In the genomic region with DNA sequence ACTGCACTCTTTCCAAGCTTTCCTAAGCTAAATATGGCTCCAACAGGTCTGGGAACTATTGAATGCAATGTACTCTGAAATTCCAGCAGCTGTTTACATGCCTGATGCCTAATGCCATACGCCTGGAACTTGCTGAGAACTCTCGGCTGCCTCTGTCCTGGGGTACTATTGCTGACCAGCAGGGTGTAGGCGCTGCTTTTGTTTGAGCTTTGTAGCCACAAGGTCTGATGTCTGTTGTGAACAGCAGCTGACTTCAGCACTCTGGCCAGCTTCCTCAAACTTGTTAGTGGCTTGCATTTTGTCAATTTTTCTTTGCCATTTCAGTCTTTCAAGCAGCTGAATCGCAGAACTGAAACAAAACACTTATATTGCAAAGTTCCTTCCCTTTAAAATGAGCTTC, we compare ENCODE assay signal across 9 cellular contexts. TPM values are rescaled to one million over a fixed set of nuclear protein-coding genes. Genes with fewer than 3 reads are reported as not detected.
DNase-seq lines count a peak whose midpoint lies in the region; ATAC-seq, FAIRE-seq and TF ChIP-seq lines count a peak whose summit lies in the region.
"Had no signal": no experiment of that assay in that cellular context is flagged by ENCODE, and none has a peak within 500 bp of the region (broad histone marks: within the 10 kb centered on the region; RNA-seq: fewer than 3 reads in every experiment).

No MANE protein-coding gene starts in this region.

- peaks cover 6% of the 10 kb centered on the region for H3K4me1 ChIP-seq in endothelial cell of umbilical vein (ENCODE audit: control insufficient read depth, extremely low read depth, insufficient read depth, low read length)

- BruUV-seq in endothelial cell of umbilical vein (replicated peaks; lab: Mats Ljungman, UMichigan): no TSS peak

- TF ChIP-seq POLR2A in endothelial cell of umbilical vein (IDR thresholded peaks at IDR 0.05; ENCODE audit: low read depth, low read length): no peak

- no peaks in the 10 kb centered on the region for H3K9me1 ChIP-seq in endothelial cell of umbilical vein (replicated peaks; ENCODE audit: control insufficient read depth, extremely low read depth, insufficient read depth, low read length)

- H3K4me2 ChIP-seq in endothelial cell of umbilical vein (ENCODE audit: insufficient read depth, low read length): no peak overlapping the region

- H3K36me3 ChIP-seq in endothelial cell of umbilical vein (ENCODE audit: control insufficient read depth in 2 of 2, extremely low read depth in 1 of 2, insufficient read depth in 2 of 2, low read length in 2 of 2): no peaks in the 10 kb centered on the region

- ATAC-seq in GM19452 (IDR thresholded peaks at IDR 0.05; ENCODE audit: unreplicated experiment): no peak

- H3K9me3 ChIP-seq in endothelial cell of umbilical vein (replicated peaks; ENCODE audit: control insufficient read depth, insufficient read depth, low read length): no peaks in the 10 kb centered on the region

- intact Hi-C loops in endothelial cell of umbilical vein (cut with micrococcal nuclease): loop anchor here (2.0 kb wide), 2 partner anchors 26 to 214 kb away; a partner anchor contains a TSS

- H3K27ac ChIP-seq in endothelial cell of umbilical vein (ENCODE audit: insufficient read depth, low read depth, low read length): no peak overlapping the region
- H3K27ac ChIP-seq: 22Rv1 had no signal

- POLR2A ChIA-PET in endothelial cell of umbilical vein (lab: Charles Lee): no interaction called here

- no peak for FAIRE-seq in endothelial cell of umbilical vein (lab: Jason Lieb, UNC)
- FAIRE-seq in frontal cortex (lab: Jason Lieb, UNC): no peak

- H3K27me3 ChIP-seq in endothelial cell of umbilical vein (ENCODE audit: control insufficient read depth in 2 of 2, insufficient read depth in 2 of 2, low read length in 2 of 2): peaks cover 17 to 29% of the 10 kb centered on the region in 2 experiments

- H4K20me1 ChIP-seq in endothelial cell of umbilical vein (replicated peaks; ENCODE audit: control insufficient read depth, extremely low read depth, insufficient read depth, low read length): no peaks in the 10 kb centered on the region

- H2AFZ ChIP-seq in endothelial cell of umbilical vein (ENCODE audit: low read depth, low read length): no peak overlapping the region

- H3K4me3 ChIP-seq in endothelial cell of umbilical vein (replicated peaks in 1 of 3; ENCODE audit: insufficient read depth in 1 of 3, low read depth in 1 of 3, low read length in 3 of 3): no peak overlapping the region

- no peak overlapping the region for H3K9ac ChIP-seq in endothelial cell of umbilical vein (replicated peaks; ENCODE audit: extremely low read depth, insufficient read depth, low read length)

- TF ChIP-seq CTCF in endothelial cell of umbilical vein (IDR thresholded peaks at IDR 0.05; ENCODE audit: extremely low read depth in 1 of 2, insufficient read depth in 1 of 2, low read depth in 1 of 2, low read length in 2 of 2): peak in 1 of 2 donors; percentile 31

- peak; percentile 10 for DNase-seq in DMS 273 (lab: John Stamatoyannopoulos, UW; ENCODE audit: unreplicated experiment)
- DNase-seq in DMS 273 treated with DMSO at 0.1 percent for 48 hours (lab: John Stamatoyannopoulos, UW): no peak
- DNase-seq in NCI-H748 (lab: John Stamatoyannopoulos, UW; ENCODE audit: unreplicated experiment): peak; percentile 64
- peak; percentile 37 for DNase-seq in endothelial cell of umbilical vein (ENCODE audit: low read depth, low spot score)
- DNase-seq in mucosa of gallbladder (ENCODE audit: low spot score): peak; percentile 46
- no peak for DNase-seq in frontal cortex (ENCODE audit: low spot score in 2 of 2)
- DNase-seq in activated CD4-positive, alpha-beta T cell treated with anti-CD3 and anti-CD28 coated beads, Interleukin-2, amount 50 U/mL, for 1 hour: no peak

- CTCF ChIA-PET in endothelial cell of umbilical vein (lab: Charles Lee): interaction anchor here (0.5 to 2.1 kb wide), 11 partner anchors 11 to 223 kb away, joined by 3 to 28 read pairs (median 3); no protein-coding TSS in a partner anchor

- no peaks in the 10 kb centered on the region for H3K79me2 ChIP-seq in endothelial cell of umbilical vein (ENCODE audit: control insufficient read depth, insufficient read depth, low read length)

- dilution Hi-C loops in endothelial cell of umbilical vein (cut with MboI; ENCODE audit: extremely low pct_ligation_motif_present, low sequenced_read_pairs): no loop called here

TF ChIP-seq in endothelial cell of umbilical vein, 7 proteins besides CTCF, POLR2A, EP300 and RAD21:
- TF ChIP-seq FOS (IDR thresholded peaks at IDR 0.05; ENCODE audit: borderline replicate concordance, insufficient read depth, low read length): no peak
- no peak for TF ChIP-seq EZH2 (IDR thresholded peaks at IDR 0.05; ENCODE audit: borderline replicate concordance, low read depth, low read length, severe bottlenecking)
- no peak for TF ChIP-seq JUN (IDR thresholded peaks at IDR 0.05; ENCODE audit: borderline replicate concordance, insufficient read depth, insufficient read length, low read depth)
- TF ChIP-seq, protein P1, sequence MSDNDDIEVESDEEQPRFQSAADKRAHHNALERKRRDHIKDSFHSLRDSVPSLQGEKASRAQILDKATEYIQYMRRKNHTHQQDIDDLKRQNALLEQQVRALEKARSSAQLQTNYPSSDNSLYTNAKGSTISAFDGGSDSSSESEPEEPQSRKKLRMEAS (IDR thresholded peaks at IDR 0.05; ENCODE audit: insufficient read depth, insufficient read length): no peak
- TF ChIP-seq POLR2AphosphoS5 (IDR thresholded peaks at IDR 0.05; ENCODE audit: insufficient read depth, low read depth, low read length): no peak
- TF ChIP-seq GATA2 (IDR thresholded peaks at IDR 0.05; ENCODE audit: insufficient read depth, insufficient read length, low read depth, low read length): no peak
- TF ChIP-seq MYC (IDR thresholded peaks at IDR 0.05; ENCODE audit: low read depth, low read length): no peak
TF ChIP-seq in endothelial cell of umbilical vein: peak in this region for 0.

RNA-seq across cellular contexts. Expression of a gene that starts 26.7 kb away (rescaled TPM):
- total RNA-seq in endothelial cell of umbilical vein: 7.1 and 9.0 TPM in 2 replicates
- 8.5 and 9.7 TPM in 2 replicates for polyA plus RNA-seq in endothelial cell of umbilical vein
- 7.5 and 8.3 TPM in 2 replicates for polyA plus RNA-seq in endothelial cell of umbilical vein (2011; cell fraction: cytosol; rRNA removed)
- polyA plus RNA-seq in endothelial cell of umbilical vein (2011; cell fraction: nucleus; rRNA removed): 6.5 and 8.9 TPM in 2 replicates
- 6.0 and 7.1 TPM in 2 replicates for polyA plus RNA-seq in endothelial cell of umbilical vein (2012)
- 8.8 and 9.0 TPM in 2 replicates for polyA minus RNA-seq in endothelial cell of umbilical vein
- 4.4 TPM for polyA minus RNA-seq in endothelial cell of umbilical vein (2011; cell fraction: cytosol; rRNA and poly(A)+ RNA removed)
- 6.9 and 10.5 TPM in 2 replicates for polyA minus RNA-seq in endothelial cell of umbilical vein (2011; cell fraction: nucleus; rRNA and poly(A)+ RNA removed)
- 15.9 TPM for total RNA-seq in mucosa of gallbladder
- total RNA-seq in frontal cortex: 22.0 TPM

RNA-seq across cellular contexts. Expression of a gene that starts 39.8 kb away (rescaled TPM):
- total RNA-seq in endothelial cell of umbilical vein (not detected in 2 replicates), mucosa of gallbladder (0.06 TPM), frontal cortex (0.41 TPM)
- polyA plus RNA-seq in endothelial cell of umbilical vein: not detected in 2 replicates
- polyA plus RNA-seq in endothelial cell of umbilical vein (2011; cell fraction: cytosol; rRNA removed): not detected in 2 replicates
- polyA plus RNA-seq in endothelial cell of umbilical vein (2011; cell fraction: nucleus; rRNA removed): not detected in 2 replicates
- polyA plus RNA-seq in endothelial cell of umbilical vein (2012): not detected in 2 replicates
- polyA minus RNA-seq in endothelial cell of umbilical vein: not detected in 2 replicates
- polyA minus RNA-seq in endothelial cell of umbilical vein (2011; cell fraction: cytosol; rRNA and poly(A)+ RNA removed): not detected
- polyA minus RNA-seq in endothelial cell of umbilical vein (2011; cell fraction: nucleus; rRNA and poly(A)+ RNA removed): not detected in 2 replicates

Comparison
In these comparisons a context has a peak if more than half of its experiments do, and no peak if none do; other contexts are left out.
1. DNase-seq: peak in DMS 273 (single experiment), NCI-H748 (single experiment), endothelial cell of umbilical vein (single experiment) and mucosa of gallbladder (single experiment); none in DMS 273 treated with DMSO at 0.1 percent for 48 hours (single experiment), frontal cortex (0 of 2) and activated CD4-positive, alpha-beta T cell treated with anti-CD3 and anti-CD28 coated beads, Interleukin-2, amount 50 U/mL, for 1 hour (single experiment).